ENCODE assay signal across 10 cellular contexts in genomic region chr3:9028134-9028533, GRCh38.
DNase-seq lines count a peak whose midpoint lies in the region; ATAC-seq, FAIRE-seq and TF ChIP-seq lines count a peak whose summit lies in the region.
"Had no signal": no experiment of that assay in that cellular context is flagged by ENCODE, and none has a peak within 500 bp of the region (broad histone marks: within the 10 kb centered on the region; RNA-seq: fewer than 3 reads in every experiment).

No MANE protein-coding gene starts in this region.

- H3K27ac Mint-ChIP-seq in naive thymus-derived CD4-positive, alpha-beta T cell = no peak overlapping the region
- H3K27ac Mint-ChIP-seq: CD4-positive, CD25-positive, alpha-beta regulatory T cell had no signal

- peaks cover 0 to 4% (median 0%) of the 10 kb centered on the region in 5 donors for H3K27me3 Mint-ChIP-seq in naive thymus-derived CD4-positive, alpha-beta T cell
- H3K27me3 Mint-ChIP-seq: CD4-positive, CD25-positive, alpha-beta regulatory T cell had no signal

- H3K27me3 ChIP-seq in BE2C = no peaks in the 10 kb centered on the region
- no peaks in the 10 kb centered on the region for H3K27me3 ChIP-seq in pancreas
- H3K27me3 ChIP-seq in naive thymus-derived CD4-positive, alpha-beta T cell (ENCODE audit: control insufficient read depth in 2 of 2, insufficient read depth in 2 of 2, low read length in 2 of 2) = no peaks in the 10 kb centered on the region

- FAIRE-seq in pancreas (lab: Jason Lieb, UNC) = no peak

- no peaks in the 10 kb centered on the region for H3K4me1 Mint-ChIP-seq in naive thymus-derived CD4-positive, alpha-beta T cell
- H3K4me1 Mint-ChIP-seq: CD4-positive, CD25-positive, alpha-beta regulatory T cell had no signal

- CTCF ChIA-PET in naive thymus-derived CD4-positive, alpha-beta T cell (lab: Charles Lee) = no interaction called here

- no peaks in the 10 kb centered on the region for H3K9me3 ChIP-seq in BE2C
- H3K9me3 ChIP-seq in pancreas = no peaks in the 10 kb centered on the region
- H3K9me3 ChIP-seq in naive thymus-derived CD4-positive, alpha-beta T cell (ENCODE audit: control insufficient read depth in 2 of 3, low read length in 3 of 3) = no peaks in the 10 kb centered on the region

- no peak for TF ChIP-seq CTCF in BE2C (IDR thresholded peaks at IDR 0.05; ENCODE audit: low read depth, low read length)
- no peak for TF ChIP-seq CTCF in foreskin fibroblast (IDR thresholded peaks at IDR 0.05; ENCODE audit: low read depth, low read length)
- no peak for TF ChIP-seq CTCF in pancreas (IDR thresholded peaks at IDR 0.05)

- H3K4me3 ChIP-seq in BE2C (ENCODE audit: low read depth, low read length) = no peak overlapping the region
- no peak overlapping the region for H3K4me3 ChIP-seq in foreskin fibroblast (ENCODE audit: low read depth in 1 of 2, low read length in 2 of 2)
- no peak overlapping the region for H3K4me3 ChIP-seq in pancreas
- H3K4me3 ChIP-seq in naive thymus-derived CD4-positive, alpha-beta T cell (ENCODE audit: low read length) = no peak overlapping the region

- H3K9me3 Mint-ChIP-seq in naive thymus-derived CD4-positive, alpha-beta T cell = no peaks in the 10 kb centered on the region
- H3K9me3 Mint-ChIP-seq: CD4-positive, CD25-positive, alpha-beta regulatory T cell had no signal

- WGBS in pancreas, 2 donors = 21 to 27% methylated on average over 5 of the region's 5 CpGs

- peaks cover 0 to 5% (median 0%) of the 10 kb centered on the region in 5 donors for H3K36me3 Mint-ChIP-seq in naive thymus-derived CD4-positive, alpha-beta T cell
- H3K36me3 Mint-ChIP-seq: CD4-positive, CD25-positive, alpha-beta regulatory T cell had no signal

- H3K36me3 ChIP-seq in BE2C = no peaks in the 10 kb centered on the region
- H3K36me3 ChIP-seq in pancreas = no peaks in the 10 kb centered on the region
- no peaks in the 10 kb centered on the region for H3K36me3 ChIP-seq in naive thymus-derived CD4-positive, alpha-beta T cell (ENCODE audit: control insufficient read depth in 2 of 3, insufficient read depth in 3 of 3, low read length in 3 of 3)

- peak overlapping the region in 1 of 4 donors; percentile 46 for H3K27ac ChIP-seq in pancreas
- no peak overlapping the region for H3K27ac ChIP-seq in naive thymus-derived CD4-positive, alpha-beta T cell (ENCODE audit: low read depth, low read length)

- ATAC-seq in pancreas (peak; percentile 76 to 97 (median 89)), GM19395 (IDR thresholded peaks at IDR 0.05; ENCODE audit: unreplicated experiment) (no peak), GM21390 (IDR thresholded peaks at IDR 0.05; ENCODE audit: unreplicated experiment) (no peak)
- no peak for ATAC-seq in naive thymus-derived CD4-positive, alpha-beta T cell
- ATAC-seq: Panc1 had no signal

- H3K4me3 Mint-ChIP-seq in naive thymus-derived CD4-positive, alpha-beta T cell = no peak overlapping the region
- H3K4me3 Mint-ChIP-seq: CD4-positive, CD25-positive, alpha-beta regulatory T cell had no signal

- intact Hi-C loops in pancreas (cut with DNase I) = no loop called here
- intact Hi-C loops in naive thymus-derived CD4-positive, alpha-beta T cell (cut with micrococcal nuclease) = no loop called here

- POLR2A ChIA-PET in naive thymus-derived CD4-positive, alpha-beta T cell (lab: Charles Lee) = no interaction called here

- H3K4me1 ChIP-seq in BE2C = peaks cover 4% of the 10 kb centered on the region
- H3K4me1 ChIP-seq in pancreas = peaks cover 0 to 4% (median 0%) of the 10 kb centered on the region in 3 donors
- no peaks in the 10 kb centered on the region for H3K4me1 ChIP-seq in naive thymus-derived CD4-positive, alpha-beta T cell (ENCODE audit: control insufficient read depth in 2 of 2, insufficient read depth in 2 of 2, low read length in 2 of 2)

- peak; percentile 77 for DNase-seq in BE2C
- peak; percentile 58 for DNase-seq in NCI-H446 treated with DMSO at 0.1 percent for 48 hours (lab: John Stamatoyannopoulos, UW)
- peak; percentile 27 to 77 for DNase-seq in foreskin fibroblast
- peak; percentile 79 to 96 (median 90) for DNase-seq in pancreas
- no peak for DNase-seq in HPDE6-E6E7 (ENCODE audit: extremely low spot score)
- no peak for DNase-seq in naive thymus-derived CD4-positive, alpha-beta T cell
- DNase-seq: CD4-positive, CD25-positive, alpha-beta regulatory T cell had no signal

Comparison
In these comparisons a context has a peak if more than half of its experiments do, and no peak if none do; other contexts are left out.
1. DNase-seq: peak in BE2C (single experiment), NCI-H446 treated with DMSO at 0.1 percent for 48 hours (single experiment), foreskin fibroblast (2 of 2) and pancreas (6 of 6); none in HPDE6-E6E7 (single experiment) and naive thymus-derived CD4-positive, alpha-beta T cell (0 of 9).
2. ATAC-seq: peak in pancreas (4 of 4); none in GM19395 (single experiment), GM21390 (single experiment) and naive thymus-derived CD4-positive, alpha-beta T cell (single experiment).